8 cellular contexts compared by ENCODE assay signal in genomic region chr1:175319112-175319911, GRCh38.
DNase-seq lines count a peak whose midpoint lies in the region; ATAC-seq, FAIRE-seq and TF ChIP-seq lines count a peak whose summit lies in the region.

No MANE protein-coding gene starts in this region.

- H3K27ac ChIP-seq in 22Rv1, result no peak overlapping the region
- H3K27ac ChIP-seq in endodermal cell (ENCODE audit: low read depth, low read length), result no peak overlapping the region

- no peak overlapping the region for H3K27ac Mint-ChIP-seq in endodermal cell

- peaks cover 65% of the 10 kb centered on the region for H3K27me3 Mint-ChIP-seq in endodermal cell (ENCODE audit: insufficient read depth)

- no peak overlapping the region for H3K4me3 Mint-ChIP-seq in endodermal cell

- no peaks in the 10 kb centered on the region for H3K36me3 Mint-ChIP-seq in endodermal cell (ENCODE audit: low read depth)

- TF ChIP-seq POLR2A in GM12892 (IDR thresholded peaks at IDR 0.05; ENCODE audit: low read depth, low read length), result no peak

- H3K4me1 Mint-ChIP-seq in endodermal cell, result peaks cover 4% of the 10 kb centered on the region

- H3K27me3 ChIP-seq in endodermal cell (ENCODE audit: control insufficient read depth, insufficient read depth, low read length, poor library complexity, severe bottlenecking), result peaks cover 21% of the 10 kb centered on the region

- peak; percentile 97 for FAIRE-seq in GM12892 (lab: Jason Lieb, UNC)

- ATAC-seq in HG03280 (IDR thresholded peaks at IDR 0.05; ENCODE audit: unreplicated experiment), result peak; percentile 76

- H3K9me3 ChIP-seq in endodermal cell (ENCODE audit: control insufficient read depth, low read length), result no peaks in the 10 kb centered on the region

- H3K36me3 ChIP-seq in endodermal cell (ENCODE audit: control insufficient read depth, insufficient read depth, low read length), result no peaks in the 10 kb centered on the region

- H3K4me3 ChIP-seq in endodermal cell (ENCODE audit: low read length), result no peak overlapping the region

- no peaks in the 10 kb centered on the region for H3K4me1 ChIP-seq in endodermal cell (ENCODE audit: control insufficient read depth, insufficient read depth, low read length)

- H3K9ac ChIP-seq in endodermal cell (ENCODE audit: extremely low read depth, low read length, poor library complexity, severe bottlenecking), result no peak overlapping the region

- WGBS in endodermal cell (ENCODE audit: insufficient coverage in 1 of 2, insufficient read length in 1 of 2), 2 experiments, result 11 to 19% methylated on average over 5 to 6 of the region's 6 CpGs

- no peaks in the 10 kb centered on the region for H3K9me3 Mint-ChIP-seq in endodermal cell

- TF ChIP-seq CTCF in 22Rv1 (IDR thresholded peaks at IDR 0.05), result peak; percentile 93
- peak; percentile 90 for TF ChIP-seq CTCF in endodermal cell (conservative IDR thresholded peaks at IDR 0.05)

- DNase-seq in GM12892 (ENCODE audit: insufficient read length) (peak; percentile 41), NCI-H774 (lab: John Stamatoyannopoulos, UW) (peak; percentile 50), endodermal cell (peak; percentile 90), midbrain (lab: John Stamatoyannopoulos, UW) (peak; percentile 67)
- peak; percentile 37 to 47 for DNase-seq in activated CD8-positive, alpha-beta memory T cell treated with anti-CD3 and anti-CD28 coated beads for 1 hour (ENCODE audit: extremely low read depth in 1 of 2, low read depth in 1 of 2)
- DNase-seq in stimulated activated CD8-positive, alpha-beta memory T cell treated with anti-CD3 and anti-CD28 coated beads, Interleukin-2, amount 100 ng/mL, for 1 hour (ENCODE audit: low read depth in 2 of 2), result peak; percentile 33 to 50
